In genomic region chr17:6163632-6164319, GRCh38 we compare ENCODE assay signal across 15 cellular contexts.
DNase-seq lines count a peak whose midpoint lies in the region; ATAC-seq and TF ChIP-seq lines count a peak whose summit lies in the region.
"Had no signal": no experiment of that assay in that cellular context is flagged by ENCODE, and none has a peak within 500 bp of the region (broad histone marks: within the 10 kb centered on the region; RNA-seq: fewer than 3 reads in every experiment).

No MANE protein-coding gene starts in this region.

- no peak for TF ChIP-seq CTCF in fibroblast of mammary gland (conservative IDR thresholded peaks at IDR 0.05; ENCODE audit: control insufficient read depth, insufficient read depth, low read depth, low read length)

- H3K27me3 Mint-ChIP-seq in activated CD8-positive, alpha-beta memory T cell treated with anti-CD3 and anti-CD28 coated beads, Interleukin-2, amount 10 ng/mL, durations not matched to agents 7 days and 5 days: no peaks in the 10 kb centered on the region

- no peaks in the 10 kb centered on the region for H3K4me1 Mint-ChIP-seq in activated CD8-positive, alpha-beta memory T cell treated with anti-CD3 and anti-CD28 coated beads, Interleukin-2, amount 10 ng/mL, durations not matched to agents 7 days and 5 days

- CTCF ChIA-PET in activated CD8-positive, alpha-beta memory T cell treated with anti-CD3 and anti-CD28 coated beads, Interleukin-2, amount 10 ng/mL, durations not matched to agents 7 days and 5 days (lab: Charles Lee): no interaction called here

- peak; percentile 84 for DNase-seq in DMS 273 (lab: John Stamatoyannopoulos, UW; ENCODE audit: unreplicated experiment)
- DNase-seq in MV-4-11 (lab: John Stamatoyannopoulos, UW): peak; percentile 82
- DNase-seq in NCI-H748 treated with DMSO at 0.1 percent for 48 hours (lab: John Stamatoyannopoulos, UW): peak; percentile 74
- DNase-seq in fibroblast of mammary gland (ENCODE audit: low read depth): peak; percentile 32
- DNase-seq in activated CD8-positive, alpha-beta memory T cell treated with anti-CD3 and anti-CD28 coated beads, Interleukin-2, amount 10 ng/mL, durations not matched to agents 7 days and 5 days: no peak
- no peak for DNase-seq in ACHN
- DNase-seq in NCI-H1930 (lab: John Stamatoyannopoulos, UW): no peak
- DNase-seq: activated CD4-positive, alpha-beta T cell treated with anti-CD3 and anti-CD28 coated beads for 1 hour; activated effector memory CD4-positive, alpha-beta T cell treated with Interleukin-2 at 50 U/mL for 16 hours; NCI-H226; spleen had no signal

- no peak overlapping the region for H3K4me3 Mint-ChIP-seq in activated CD8-positive, alpha-beta memory T cell treated with anti-CD3 and anti-CD28 coated beads, Interleukin-2, amount 10 ng/mL, durations not matched to agents 7 days and 5 days

- H3K4me3 ChIP-seq in fibroblast of mammary gland (ENCODE audit: control insufficient read depth, low read depth, low read length): no peak overlapping the region
- H3K4me3 ChIP-seq: SK-N-MC, spleen, vagina had no signal

- in situ Hi-C loops in ACHN (cut with HindIII; ENCODE audit: low pct_ligation_motif_present, low pct_unique_long_range_greater_than_20kb, low sequenced_read_pairs): no loop called here

- ATAC-seq in activated CD8-positive, alpha-beta memory T cell treated with anti-CD3 and anti-CD28 coated beads, Interleukin-2, amount 10 ng/mL, durations not matched to agents 7 days and 5 days: no peak
- no peak for ATAC-seq in activated CD4-positive, CD25-positive, alpha-beta regulatory T cell treated with anti-CD3 and anti-CD28 coated beads, Interleukin-2, amount 50 U/mL, for 24 hours

- no peaks in the 10 kb centered on the region for H3K36me3 Mint-ChIP-seq in activated CD8-positive, alpha-beta memory T cell treated with anti-CD3 and anti-CD28 coated beads, Interleukin-2, amount 10 ng/mL, durations not matched to agents 7 days and 5 days

- no peak overlapping the region for H3K27ac Mint-ChIP-seq in activated CD8-positive, alpha-beta memory T cell treated with anti-CD3 and anti-CD28 coated beads, Interleukin-2, amount 10 ng/mL, durations not matched to agents 7 days and 5 days

- no peaks in the 10 kb centered on the region for H3K9me3 Mint-ChIP-seq in activated CD8-positive, alpha-beta memory T cell treated with anti-CD3 and anti-CD28 coated beads, Interleukin-2, amount 10 ng/mL, durations not matched to agents 7 days and 5 days (ENCODE audit: low read depth)
- H3K9me3 Mint-ChIP-seq: neural crest cell had no signal

Comparison
In these comparisons a context has a peak if more than half of its experiments do, and no peak if none do; other contexts are left out.
1. DNase-seq: peak in DMS 273 (single experiment), MV-4-11 (single experiment), NCI-H748 treated with DMSO at 0.1 percent for 48 hours (single experiment) and fibroblast of mammary gland (single experiment); none in activated CD8-positive, alpha-beta memory T cell treated with anti-CD3 and anti-CD28 coated beads, Interleukin-2, amount 10 ng/mL, durations not matched to agents 7 days and 5 days (single experiment), ACHN (single experiment) and NCI-H1930 (0 of 2).